In the genomic region with DNA sequence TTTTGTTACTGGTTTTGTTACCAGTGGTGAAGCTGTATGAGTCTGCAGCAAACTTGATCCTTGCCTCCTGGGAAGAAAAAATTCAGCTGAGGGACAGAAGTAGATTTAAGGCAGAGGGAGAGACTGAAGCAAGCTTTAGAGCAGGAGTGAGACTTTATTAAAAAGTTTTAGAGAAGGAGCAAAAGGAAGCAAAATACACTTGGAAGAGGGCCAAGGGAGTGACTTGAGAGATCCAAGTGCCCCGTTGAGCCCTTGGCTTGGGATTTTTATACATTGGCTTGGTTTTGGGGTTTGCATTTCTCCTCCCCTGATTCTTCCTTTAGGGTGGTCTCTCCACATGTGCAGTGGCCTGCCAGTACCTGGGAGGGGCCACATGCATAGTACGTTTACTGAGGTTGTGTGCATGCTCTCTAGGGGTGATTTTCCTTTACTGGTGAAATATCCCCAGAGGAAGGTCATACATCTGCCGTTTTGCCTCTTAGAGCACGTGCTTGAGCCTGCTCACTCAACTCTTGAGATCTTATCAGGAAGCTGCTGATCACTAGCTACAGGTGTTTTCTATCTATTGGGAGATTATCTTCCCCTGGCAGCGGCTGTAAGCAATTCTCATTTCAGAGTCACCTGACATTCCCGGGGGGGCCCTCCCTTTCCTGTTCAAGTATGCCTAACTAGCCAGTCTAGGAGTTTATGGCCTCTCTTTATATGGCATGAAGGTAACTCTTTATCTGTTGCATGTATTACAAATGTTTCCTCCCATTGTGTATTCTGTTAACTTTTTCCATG, we compare ENCODE assay signal across 19 cellular contexts. TPM values are rescaled to one million over a fixed set of nuclear protein-coding genes. Genes with fewer than 3 reads are reported as not detected.
DNase-seq lines count a peak whose midpoint lies in the region; ATAC-seq and TF ChIP-seq lines count a peak whose summit lies in the region.
"Had no signal": no experiment of that assay in that cellular context is flagged by ENCODE, and none has a peak within 500 bp of the region (broad histone marks: within the 10 kb centered on the region; RNA-seq: fewer than 3 reads in every experiment).

No MANE protein-coding gene starts in this region.

- no peaks in the 10 kb centered on the region for H3K36me3 Mint-ChIP-seq in activated CD8-positive, alpha-beta T cell treated with anti-CD3 and anti-CD28 coated beads for 36 hours (ENCODE audit: low read depth)
- H3K36me3 Mint-ChIP-seq in natural killer cell treated with Interleukin-12 subunit alpha and Interleukin-12 subunit beta and Interleukin-15 and Interleukin-18, amount 100 ng/mL, for 72 hours: peaks cover 34% of the 10 kb centered on the region

- H3K36me3 ChIP-seq in MM.1S (replicated peaks; ENCODE audit: insufficient read depth, low read length): no peaks in the 10 kb centered on the region
- H3K36me3 ChIP-seq in heart right ventricle: no peaks in the 10 kb centered on the region
- H3K36me3 ChIP-seq: gastroesophageal sphincter, WERI-Rb-1 had no signal

- DNase-seq in NK-92 treated with Interleukin-12 subunit alpha and Interleukin-12 subunit beta, amount 100 ng/mL, for 24 hours (lab: John Stamatoyannopoulos, UW): peak; percentile 25
- DNase-seq in NK-92 (lab: John Stamatoyannopoulos, UW; ENCODE audit: unreplicated experiment) (no peak), MM.1S (peak; percentile 12), heart right ventricle (no peak), amygdala (lab: John Stamatoyannopoulos, UW) (no peak)
- DNase-seq in activated CD8-positive, alpha-beta T cell treated with anti-CD3 and anti-CD28 coated beads for 36 hours: no peak
- DNase-seq in natural killer cell treated with Interleukin-12 subunit alpha and Interleukin-12 subunit beta and Interleukin-15 and Interleukin-18, amount 100 ng/mL, for 72 hours (ENCODE audit: low spot score): no peak
- DNase-seq: ACHN; activated CD8-positive, alpha-beta memory T cell treated with anti-CD3 and anti-CD28 coated beads, Interleukin-2, amount 50 U/mL, for 48 hours; KG1; NCI-H2081 treated with DMSO at 0.1 percent for 48 hours; SK-N-SH; stimulated activated naive CD8-positive, alpha-beta T cell treated with anti-CD3 and anti-CD28 coated beads, Interleukin-15, amount 100 ng/mL, for 72 hours; WERI-Rb-1 had no signal

- no peaks in the 10 kb centered on the region for H3K79me2 ChIP-seq in MM.1S (ENCODE audit: low read length)

- intact Hi-C loops in activated CD8-positive, alpha-beta T cell treated with anti-CD3 and anti-CD28 coated beads for 36 hours (cut with micrococcal nuclease): no loop called here
- intact Hi-C loops in heart right ventricle (cut with DNase I): no loop called here

- peaks cover 51% of the 10 kb centered on the region for H3K4me1 Mint-ChIP-seq in activated CD8-positive, alpha-beta T cell treated with anti-CD3 and anti-CD28 coated beads for 36 hours (ENCODE audit: low read depth)
- H3K4me1 Mint-ChIP-seq in natural killer cell treated with Interleukin-12 subunit alpha and Interleukin-12 subunit beta and Interleukin-15 and Interleukin-18, amount 100 ng/mL, for 72 hours (ENCODE audit: low read depth in 2 of 2): peaks cover 75 to 86% of the 10 kb centered on the region in 2 donors

- no peaks in the 10 kb centered on the region for H4K20me1 ChIP-seq in MM.1S (ENCODE audit: insufficient read depth, low read length)

- TF ChIP-seq CTCF in MM.1S (IDR thresholded peaks at IDR 0.05; ENCODE audit: low read length) (no peak), heart right ventricle (IDR thresholded peaks at IDR 0.05) (no peak)
- TF ChIP-seq CTCF in activated CD8-positive, alpha-beta T cell treated with anti-CD3 and anti-CD28 coated beads for 36 hours (IDR thresholded peaks at IDR 0.05): no peak

- ATAC-seq in activated CD8-positive, alpha-beta T cell treated with anti-CD3 and anti-CD28 coated beads for 36 hours: no peak
- ATAC-seq in natural killer cell treated with Interleukin-12 subunit alpha and Interleukin-12 subunit beta and Interleukin-15 and Interleukin-18, amount 100 ng/mL, for 72 hours: no peak
- ATAC-seq in heart right ventricle (no peak), HG03135 (IDR thresholded peaks at IDR 0.05; ENCODE audit: unreplicated experiment) (no peak)
- ATAC-seq: activated naive CD4-positive, alpha-beta T cell treated with anti-CD3 and anti-CD28 coated beads, Interleukin-2, amount 50 U/mL, for 72 hours; gastroesophageal sphincter; HCT116; stimulated activated naive CD8-positive, alpha-beta T cell treated with anti-CD3 and anti-CD28 coated beads, Interleukin-15, amount 100 ng/mL, for 72 hours had no signal

- no peak overlapping the region for H3K4me3 Mint-ChIP-seq in activated CD8-positive, alpha-beta T cell treated with anti-CD3 and anti-CD28 coated beads for 36 hours
- peak overlapping the region; percentile 1 for H3K4me3 Mint-ChIP-seq in natural killer cell treated with Interleukin-12 subunit alpha and Interleukin-12 subunit beta and Interleukin-15 and Interleukin-18, amount 100 ng/mL, for 72 hours
- H3K4me3 Mint-ChIP-seq: stimulated activated naive CD8-positive, alpha-beta T cell treated with anti-CD3 and anti-CD28 coated beads, Interleukin-15, amount 100 ng/mL, for 72 hours had no signal

- POLR2A ChIA-PET in activated CD8-positive, alpha-beta T cell treated with anti-CD3 and anti-CD28 coated beads for 36 hours (lab: Charles Lee): interaction anchor here (1.0 to 1.7 kb wide), 3 partner anchors 17 to 30 kb away, joined by 3 read pairs; no protein-coding TSS in a partner anchor

- H3K4me1 ChIP-seq in MM.1S (ENCODE audit: low read length) (peaks cover 8% of the 10 kb centered on the region), heart right ventricle (peaks cover 0 to 8% (median 0%) of the 10 kb centered on the region in 9 donors)
- H3K4me1 ChIP-seq: gastroesophageal sphincter had no signal

- H3K9me3 ChIP-seq in MM.1S (replicated peaks; ENCODE audit: insufficient read depth, low read length) (no peaks in the 10 kb centered on the region), heart right ventricle (peaks cover 0 to 9% (median 0%) of the 10 kb centered on the region in 11 donors)
- H3K9me3 ChIP-seq: SK-N-SH had no signal

- no peak overlapping the region for H3K9ac ChIP-seq in MM.1S (ENCODE audit: low read length)
- H3K9ac ChIP-seq: SK-N-SH had no signal

- CTCF ChIA-PET in activated CD8-positive, alpha-beta T cell treated with anti-CD3 and anti-CD28 coated beads for 36 hours (lab: Charles Lee): interaction anchor here (0.8 to 1.6 kb wide), 4 partner anchors 9 to 48 kb away, joined by 4 to 7 read pairs (median 6); no protein-coding TSS in a partner anchor

- no peaks in the 10 kb centered on the region for H3K27me3 ChIP-seq in MM.1S (replicated peaks; ENCODE audit: insufficient read depth, low read length)
- no peaks in the 10 kb centered on the region for H3K27me3 ChIP-seq in heart right ventricle
- H3K27me3 ChIP-seq: gastroesophageal sphincter had no signal

- H2AFZ ChIP-seq in MM.1S (ENCODE audit: low read length): peak overlapping the region; percentile 40

- no peaks in the 10 kb centered on the region for H3K9me2 ChIP-seq in MM.1S (replicated peaks; ENCODE audit: insufficient read depth, low read length)
- H3K9me2 ChIP-seq: SK-N-SH had no signal

- peak overlapping the region; percentile 4 for H3K27ac Mint-ChIP-seq in activated CD8-positive, alpha-beta T cell treated with anti-CD3 and anti-CD28 coated beads for 36 hours
- peak overlapping the region; percentile 98 to 100 for H3K27ac Mint-ChIP-seq in natural killer cell treated with Interleukin-12 subunit alpha and Interleukin-12 subunit beta and Interleukin-15 and Interleukin-18, amount 100 ng/mL, for 72 hours
- H3K27ac Mint-ChIP-seq: activated naive CD4-positive, alpha-beta T cell treated with anti-CD3 and anti-CD28 coated beads, Interleukin-2, amount 50 U/mL, for 72 hours; stimulated activated naive CD8-positive, alpha-beta T cell treated with anti-CD3 and anti-CD28 coated beads, Interleukin-15, amount 100 ng/mL, for 72 hours had no signal

- no peak overlapping the region for H3K4me3 ChIP-seq in MM.1S (ENCODE audit: low read length)
- no peak overlapping the region for H3K4me3 ChIP-seq in heart right ventricle
- H3K4me3 ChIP-seq: gastroesophageal sphincter had no signal

- H3K27ac ChIP-seq in MM.1S (ENCODE audit: low read length) (no peak overlapping the region), heart right ventricle (no peak overlapping the region)
- H3K27ac ChIP-seq: gastroesophageal sphincter, WERI-Rb-1 had no signal

- peak overlapping the region; percentile 8; the same call in 1 of the 2 replicates for H3K4me2 ChIP-seq in MM.1S (ENCODE audit: low read depth, low read length)
- H3K4me2 ChIP-seq: SK-N-SH had no signal

- peaks cover 14% of the 10 kb centered on the region for H3K27me3 Mint-ChIP-seq in activated CD8-positive, alpha-beta T cell treated with anti-CD3 and anti-CD28 coated beads for 36 hours
- H3K27me3 Mint-ChIP-seq in natural killer cell treated with Interleukin-12 subunit alpha and Interleukin-12 subunit beta and Interleukin-15 and Interleukin-18, amount 100 ng/mL, for 72 hours: no peaks in the 10 kb centered on the region

- H3F3A ChIP-seq in MM.1S (ENCODE audit: insufficient read depth, low read length): no peaks in the 10 kb centered on the region

- 29 to 40% methylated on average over 6 of the region's 6 CpGs for WGBS in heart right ventricle, 2 donors

- peaks cover 2% of the 10 kb centered on the region for H3K9me3 Mint-ChIP-seq in activated CD8-positive, alpha-beta T cell treated with anti-CD3 and anti-CD28 coated beads for 36 hours
- peaks cover 5% of the 10 kb centered on the region for H3K9me3 Mint-ChIP-seq in natural killer cell treated with Interleukin-12 subunit alpha and Interleukin-12 subunit beta and Interleukin-15 and Interleukin-18, amount 100 ng/mL, for 72 hours
- H3K9me3 Mint-ChIP-seq: stimulated activated naive CD8-positive, alpha-beta T cell treated with anti-CD3 and anti-CD28 coated beads, Interleukin-15, amount 100 ng/mL, for 72 hours had no signal

RNA-seq across cellular contexts. Expression of a gene that starts 20.3 kb away (rescaled TPM):
- 1 to 10 TPM; 7.0 to 8.4 TPM for total RNA-seq in activated CD8-positive, alpha-beta T cell treated with anti-CD3 and anti-CD28 coated beads for 36 hours
- 100 to 1,000 TPM in 1 of 2 donors, 10 to 100 TPM in 1; 80.6 to 195 TPM for total RNA-seq in natural killer cell treated with Interleukin-12 subunit alpha and Interleukin-12 subunit beta and Interleukin-15 and Interleukin-18, amount 100 ng/mL, for 72 hours
- 1 to 10 TPM in 1 of 10 donors, under 1 TPM in 2, not detected in 7; 0.11 to 1.7 (median 0.28) TPM for total RNA-seq in heart right ventricle
- under 1 TPM in 1 of 2 donors, not detected in 1; 0.03 TPM for polyA plus RNA-seq in heart right ventricle
- total RNA-seq: gastroesophageal sphincter, osteoblast had no signal
- polyA plus RNA-seq: SK-N-SH had no signal

Comparison
In these comparisons a context has a peak if more than half of its experiments do, and no peak if none do; other contexts are left out.
1. DNase-seq: peak in NK-92 treated with Interleukin-12 subunit alpha and Interleukin-12 subunit beta, amount 100 ng/mL, for 24 hours (single experiment) and MM.1S (single experiment); none in NK-92 (single experiment), activated CD8-positive, alpha-beta T cell treated with anti-CD3 and anti-CD28 coated beads for 36 hours (single experiment), natural killer cell treated with Interleukin-12 subunit alpha and Interleukin-12 subunit beta and Interleukin-15 and Interleukin-18, amount 100 ng/mL, for 72 hours (single experiment), heart right ventricle (0 of 2) and amygdala (0 of 56).
2. RNA of a gene that starts 20.3 kb away (total RNA-seq): 80.6 to 195 TPM in natural killer cell treated with Interleukin-12 subunit alpha and Interleukin-12 subunit beta and Interleukin-15 and Interleukin-18, amount 100 ng/mL, for 72 hours; 7.0 to 8.4 TPM in activated CD8-positive, alpha-beta T cell treated with anti-CD3 and anti-CD28 coated beads for 36 hours and 0.11 to 1.7 TPM in heart right ventricle; every median in the first group is over 4 times any median in the second.